In genomic region chr10:85105614-85106013, GRCh38 we compare ENCODE assay signal across 17 cellular contexts.
A peak's percentile ranks its signal among the peaks of the same experiment; 100 is the strongest.
DNase-seq lines count a peak whose midpoint lies in the region; ATAC-seq and TF ChIP-seq lines count a peak whose summit lies in the region.
"Had no signal": no experiment of that assay in that cellular context is flagged by ENCODE, and none has a peak within 500 bp of the region (broad histone marks: within the 10 kb centered on the region; RNA-seq: fewer than 3 reads in every experiment).

No MANE protein-coding gene starts in this region.

- H3K27me3 ChIP-seq in left ventricle myocardium inferior (ENCODE audit: low read depth) (no peaks in the 10 kb centered on the region), right atrium auricular region (no peaks in the 10 kb centered on the region), kidney epithelial cell (ENCODE audit: control insufficient read depth, insufficient read depth, low read length) (no peaks in the 10 kb centered on the region)
- H3K27me3 ChIP-seq: adrenal gland, transverse colon had no signal

- H3K27me3 Mint-ChIP-seq in activated T-cell treated with anti-CD3 and anti-CD28 coated beads, Interleukin-2, amount 50 U/mL, for 4 hours (ENCODE audit: low read depth) = no peaks in the 10 kb centered on the region
- H3K27me3 Mint-ChIP-seq: memory B cell had no signal

- H3K36me3 Mint-ChIP-seq in activated T-cell treated with anti-CD3 and anti-CD28 coated beads, Interleukin-2, amount 50 U/mL, for 4 hours (ENCODE audit: insufficient read depth) = no peaks in the 10 kb centered on the region
- H3K36me3 Mint-ChIP-seq: memory B cell had no signal

- no peak for DNase-seq in left ventricle myocardium inferior
- no peak for DNase-seq in right atrium auricular region (ENCODE audit: low spot score)
- DNase-seq in SK-MEL-5 (ENCODE audit: low read depth, low spot score) = peak; percentile 26
- no peak for DNase-seq in kidney epithelial cell (ENCODE audit: low read depth)
- no peak for DNase-seq in NCI-H524 treated with DMSO at 0.1 percent for 48 hours (lab: John Stamatoyannopoulos, UW)
- DNase-seq in medulla oblongata (ENCODE audit: extremely low spot score) = no peak
- no peak for DNase-seq in activated T-cell treated with anti-CD3 and anti-CD28 coated beads, Interleukin-2, amount 50 U/mL, for 4 hours
- DNase-seq: activated CD4-positive, CD25-positive, alpha-beta regulatory T cell; Kasumi-1; NCI-H187 treated with DMSO at 0.1 percent for 48 hours; NK-92 treated with Interleukin-12 subunit alpha and Interleukin-12 subunit beta, amount 100 ng/mL, for 24 hours; transverse colon had no signal

- in situ Hi-C loops in SK-MEL-5 (cut with HindIII; ENCODE audit: low pct_unique_long_range_greater_than_20kb, low sequenced_read_pairs) = no loop called here

- H3K9me3 Mint-ChIP-seq in activated T-cell treated with anti-CD3 and anti-CD28 coated beads, Interleukin-2, amount 50 U/mL, for 4 hours = no peaks in the 10 kb centered on the region
- H3K9me3 Mint-ChIP-seq: memory B cell had no signal

- no peak overlapping the region for H3K4me3 Mint-ChIP-seq in activated T-cell treated with anti-CD3 and anti-CD28 coated beads, Interleukin-2, amount 50 U/mL, for 4 hours
- H3K4me3 Mint-ChIP-seq: memory B cell had no signal

- no peak for ATAC-seq in HG03571 (IDR thresholded peaks at IDR 0.05; ENCODE audit: unreplicated experiment)
- ATAC-seq in activated T-cell treated with anti-CD3 and anti-CD28 coated beads, Interleukin-2, amount 50 U/mL, for 4 hours = no peak
- ATAC-seq: esophagus mucosa had no signal

- no peak overlapping the region for H3K4me3 ChIP-seq in left ventricle myocardium inferior
- no peak overlapping the region for H3K4me3 ChIP-seq in right atrium auricular region
- H3K4me3 ChIP-seq in kidney epithelial cell (ENCODE audit: low read depth, low read length) = no peak overlapping the region
- H3K4me3 ChIP-seq: adrenal gland, transverse colon had no signal

- TF ChIP-seq CTCF in left ventricle myocardium inferior (IDR thresholded peaks at IDR 0.05; ENCODE audit: borderline replicate concordance) = peak; percentile 32
- TF ChIP-seq CTCF in right atrium auricular region (IDR thresholded peaks at IDR 0.05) = no peak
- TF ChIP-seq CTCF in kidney epithelial cell (IDR thresholded peaks at IDR 0.05; ENCODE audit: insufficient read depth, low read length, poor library complexity, severe bottlenecking) = peak; percentile 33

- no peaks in the 10 kb centered on the region for H3K4me1 ChIP-seq in left ventricle myocardium inferior
- no peaks in the 10 kb centered on the region for H3K4me1 ChIP-seq in right atrium auricular region
- H3K4me1 ChIP-seq: parathyroid adenoma, transverse colon had no signal

- no peak overlapping the region for H3K27ac ChIP-seq in left ventricle myocardium inferior (replicated peaks)
- H3K27ac ChIP-seq in right atrium auricular region = no peak overlapping the region
- H3K27ac ChIP-seq: adrenal gland, parathyroid adenoma, transverse colon had no signal

- H3K9me3 ChIP-seq in left ventricle myocardium inferior (replicated peaks) = no peaks in the 10 kb centered on the region
- H3K9me3 ChIP-seq in right atrium auricular region = no peaks in the 10 kb centered on the region
- H3K9me3 ChIP-seq: adrenal gland, transverse colon had no signal

- H3K36me3 ChIP-seq in left ventricle myocardium inferior (no peaks in the 10 kb centered on the region), right atrium auricular region (no peaks in the 10 kb centered on the region), kidney epithelial cell (ENCODE audit: control insufficient read depth, insufficient read depth, low read length) (no peaks in the 10 kb centered on the region)
- H3K36me3 ChIP-seq: adrenal gland, transverse colon had no signal

- intact Hi-C loops in left ventricle myocardium inferior (cut with micrococcal nuclease) = no loop called here

- H3K4me1 Mint-ChIP-seq in activated T-cell treated with anti-CD3 and anti-CD28 coated beads, Interleukin-2, amount 50 U/mL, for 4 hours (ENCODE audit: low read depth) = no peaks in the 10 kb centered on the region
- H3K4me1 Mint-ChIP-seq: memory B cell had no signal

Comparison
In these comparisons a context has a peak if more than half of its experiments do, and no peak if none do; other contexts are left out.
1. CTCF ChIP-seq: peak in left ventricle myocardium inferior (single experiment) and kidney epithelial cell (single experiment); none in right atrium auricular region (0 of 2).